In genomic region chr6:14728396-14729024, GRCh38 we compare ENCODE assay signal across 8 cellular contexts.
DNase-seq lines count a peak whose midpoint lies in the region; ATAC-seq and TF ChIP-seq lines count a peak whose summit lies in the region.

No MANE protein-coding gene starts in this region.

- H3K79me2 ChIP-seq in HCT116 (ENCODE audit: insufficient read depth, low read length) (no peaks in the 10 kb centered on the region), OCI-LY7 (ENCODE audit: insufficient read depth, low read depth, low read length) (no peaks in the 10 kb centered on the region)

- no peak overlapping the region for H3K9ac ChIP-seq in HCT116 (ENCODE audit: low read length)

- DNase-seq in HCT116 (ENCODE audit: low read depth, low spot score) (no peak), OCI-LY7 (ENCODE audit: low spot score) (peak; percentile 44), fibroblast of the aortic adventitia (ENCODE audit: low read depth) (peak; percentile 82), sciatic nerve (ENCODE audit: low spot score) (peak; percentile 63), iPS-NIHi11 (ENCODE audit: low spot score) (no peak), kidney glomerular epithelial cell (lab: John Stamatoyannopoulos, UW) (no peak), AG08396 (ENCODE audit: low spot score) (no peak)

- H3K27me3 ChIP-seq in HCT116 (ENCODE audit: insufficient read depth, low read length) = no peaks in the 10 kb centered on the region

- H4K20me1 ChIP-seq in HCT116 (ENCODE audit: insufficient read depth) (no peaks in the 10 kb centered on the region), OCI-LY7 (ENCODE audit: insufficient read depth, low read length) (no peaks in the 10 kb centered on the region)

- CTCF ChIA-PET in HCT116 (lab: Charles Lee) (no interaction called here), OCI-LY7 (lab: Charles Lee; ENCODE audit: unreplicated experiment) (interaction anchor here (1.8 kb wide), 1 partner anchor 10 kb away, joined by 11 read pairs; no protein-coding TSS in a partner anchor)

- no peaks in the 10 kb centered on the region for H3K9me3 ChIP-seq in HCT116 (ENCODE audit: control insufficient read depth in 1 of 2, insufficient read depth in 1 of 2, low read depth in 1 of 2, low read length in 2 of 2)
- no peaks in the 10 kb centered on the region for H3K9me3 ChIP-seq in OCI-LY7 (ENCODE audit: low read length)

- H3K27ac ChIP-seq in HCT116 (ENCODE audit: low read depth, low read length) (no peak overlapping the region), OCI-LY7 (ENCODE audit: low read depth, low read length, poor library complexity, severe bottlenecking) (peak overlapping the region; percentile 98)

- RAD21 ChIA-PET in HCT116 (lab: Charles Lee; ENCODE audit: low non-redundant PET in 1 of 2, low total read pairs in 2 of 2, uncharacterized antibody in 2 of 2, unreplicated experiment in 2 of 2) = no interaction called here

- BruUV-seq in HCT116 (replicated peaks; lab: Mats Ljungman, UMichigan) = no TSS peak
- no TSS peak for BruUV-seq in OCI-LY7 (replicated peaks; lab: Mats Ljungman, UMichigan)

- H3K4me3 ChIP-seq in HCT116 (replicated peaks in 1 of 2; ENCODE audit: low read depth in 1 of 2, low read length in 2 of 2) (no peak overlapping the region), OCI-LY7 (ENCODE audit: low read depth, low read length, poor library complexity, severe bottlenecking) (peak overlapping the region; percentile 59), fibroblast of the aortic adventitia (ENCODE audit: low read depth, low read length) (no peak overlapping the region)

- POLR2A ChIA-PET in HCT116 (lab: Charles Lee) = no interaction called here
- POLR2A ChIA-PET in OCI-LY7 (lab: Charles Lee) = interaction anchor here (0.5 to 2.5 kb wide), 8 partner anchors 12 to 834 kb away, joined by 3 to 9 read pairs (median 3); no protein-coding TSS in a partner anchor

- H3K4me2 ChIP-seq in HCT116 (ENCODE audit: low read length) = no peak overlapping the region
- H3K4me2 ChIP-seq in OCI-LY7 (ENCODE audit: low read length) = peak overlapping the region; percentile 75

- H2AFZ ChIP-seq in HCT116 (ENCODE audit: low read depth, low read length, poor library complexity, severe bottlenecking) (no peak overlapping the region), OCI-LY7 (ENCODE audit: low read length) (peak overlapping the region; percentile 61; the same call in 1 of the 2 replicates)

- H3K9me2 ChIP-seq in HCT116 (ENCODE audit: insufficient read depth) (no peaks in the 10 kb centered on the region), OCI-LY7 (ENCODE audit: insufficient read depth, low read length) (no peaks in the 10 kb centered on the region)

- H3K36me3 ChIP-seq in HCT116 (ENCODE audit: control insufficient read depth in 1 of 2, insufficient read depth in 2 of 2, low read length in 2 of 2) (no peaks in the 10 kb centered on the region), OCI-LY7 (ENCODE audit: insufficient read depth, low read length) (no peaks in the 10 kb centered on the region)

- ATAC-seq in HCT116 (no peak), sciatic nerve (peak; percentile 77), SK-N-SH treated with all-trans-retinoic acid at 6 μM for 48 hours (no peak)

- no peak for TF ChIP-seq POLR2A in HCT116 (IDR thresholded peaks at IDR 0.05; ENCODE audit: borderline replicate concordance, extremely low read depth, insufficient read depth, insufficient read length)

- TF ChIP-seq CTCF in HCT116 (IDR thresholded peaks at IDR 0.05 in 2 of 3, conservative IDR thresholded peaks at IDR 0.05 in 1 of 3; ENCODE audit: borderline replicate concordance in 1 of 3, insufficient read depth in 1 of 3, low read depth in 2 of 3, low read length in 2 of 3) = no peak
- no peak for TF ChIP-seq CTCF in OCI-LY7 (conservative IDR thresholded peaks at IDR 0.05; ENCODE audit: low read length)
- TF ChIP-seq CTCF in fibroblast of the aortic adventitia (IDR thresholded peaks at IDR 0.05; ENCODE audit: insufficient read depth, low read length) = no peak

- H3K4me1 ChIP-seq in HCT116 (ENCODE audit: control insufficient read depth in 1 of 2, insufficient read depth in 2 of 2, low read length in 2 of 2) (peaks cover 13 to 36% of the 10 kb centered on the region in 2 experiments), OCI-LY7 (ENCODE audit: insufficient read depth, low read length, poor library complexity, severe bottlenecking) (peaks cover 57% of the 10 kb centered on the region)

- intact Hi-C loops in HCT116 (cut with micrococcal nuclease) (no loop called here), OCI-LY7 (cut with micrococcal nuclease; ENCODE audit: unreplicated experiment) (loop anchor here (1.0 to 5.0 kb wide), 2 partner anchors 64 to 519 kb away; partner anchors contain the start of gene JARID2), sciatic nerve (cut with DNase I) (no loop called here)

- no peak for TF ChIP-seq RAD21 in HCT116 (IDR thresholded peaks at IDR 0.05; ENCODE audit: low read depth)

TF ChIP-seq in HCT116, 20 proteins besides CTCF, POLR2A, EP300 and RAD21:
- peak; percentile 39 for TF ChIP-seq TCF7L2 (IDR thresholded peaks at IDR 0.05; ENCODE audit: borderline replicate concordance, extremely low read depth, insufficient read depth, insufficient read length)
- TF ChIP-seq SP1 (IDR thresholded peaks at IDR 0.05; ENCODE audit: low read depth) = no peak
- TF ChIP-seq CEBPB (IDR thresholded peaks at IDR 0.05; ENCODE audit: low read depth) = peak; percentile 82
TF ChIP-seq in HCT116: peak in this region for 2.

TF ChIP-seq in SK-N-SH treated with all-trans-retinoic acid at 6 μM for 48 hours, 23 proteins besides CTCF, POLR2A, EP300 and RAD21:
- TF ChIP-seq, protein P1, sequence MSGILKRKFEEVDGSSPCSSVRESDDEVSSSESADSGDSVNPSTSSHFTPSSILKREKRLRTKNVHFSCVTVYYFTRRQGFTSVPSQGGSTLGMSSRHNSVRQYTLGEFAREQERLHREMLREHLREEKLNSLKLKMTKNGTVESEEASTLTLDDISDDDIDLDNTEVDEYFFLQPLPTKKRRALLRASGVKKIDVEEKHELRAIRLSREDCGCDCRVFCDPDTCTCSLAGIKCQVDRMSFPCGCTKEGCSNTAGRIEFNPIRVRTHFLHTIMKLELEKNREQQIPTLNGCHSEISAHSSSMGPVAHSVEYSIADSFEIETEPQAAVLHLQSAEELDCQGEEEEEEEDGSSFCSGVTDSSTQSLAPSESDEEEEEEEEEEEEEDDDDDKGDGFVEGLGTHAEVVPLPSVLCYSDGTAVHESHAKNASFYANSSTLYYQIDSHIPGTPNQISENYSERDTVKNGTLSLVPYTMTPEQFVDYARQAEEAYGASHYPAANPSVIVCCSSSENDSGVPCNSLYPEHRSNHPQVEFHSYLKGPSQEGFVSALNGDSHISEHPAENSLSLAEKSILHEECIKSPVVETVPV (CRISPR knock-in tag; IDR thresholded peaks at IDR 0.05) = no peak
- TF ChIP-seq, protein P2, sequence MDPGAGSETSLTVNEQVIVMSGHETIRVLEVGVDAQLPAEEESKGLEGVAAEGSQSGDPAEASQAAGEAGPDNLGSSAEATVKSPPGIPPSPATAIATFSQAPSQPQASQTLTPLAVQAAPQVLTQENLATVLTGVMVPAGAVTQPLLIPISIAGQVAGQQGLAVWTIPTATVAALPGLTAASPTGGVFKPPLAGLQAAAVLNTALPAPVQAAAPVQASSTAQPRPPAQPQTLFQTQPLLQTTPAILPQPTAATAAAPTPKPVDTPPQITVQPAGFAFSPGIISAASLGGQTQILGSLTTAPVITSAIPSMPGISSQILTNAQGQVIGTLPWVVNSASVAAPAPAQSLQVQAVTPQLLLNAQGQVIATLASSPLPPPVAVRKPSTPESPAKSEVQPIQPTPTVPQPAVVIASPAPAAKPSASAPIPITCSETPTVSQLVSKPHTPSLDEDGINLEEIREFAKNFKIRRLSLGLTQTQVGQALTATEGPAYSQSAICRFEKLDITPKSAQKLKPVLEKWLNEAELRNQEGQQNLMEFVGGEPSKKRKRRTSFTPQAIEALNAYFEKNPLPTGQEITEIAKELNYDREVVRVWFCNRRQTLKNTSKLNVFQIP (CRISPR knock-in tag; IDR thresholded peaks at IDR 0.05; ENCODE audit: borderline replicate concordance, low read depth) = no peak
- TF ChIP-seq TCF4 (CRISPR knock-in tag; IDR thresholded peaks at IDR 0.05; ENCODE audit: borderline replicate concordance) (no peak), SNAI2 (CRISPR knock-in tag; IDR thresholded peaks at IDR 0.05) (no peak), PATZ1 (CRISPR knock-in tag; IDR thresholded peaks at IDR 0.05; ENCODE audit: borderline replicate concordance) (no peak), ESRRG (CRISPR knock-in tag; IDR thresholded peaks at IDR 0.05) (no peak)

Comparison
In these comparisons a context has a peak if more than half of its experiments do, and no peak if none do; other contexts are left out.
1. DNase-seq: peak in OCI-LY7 (single experiment), fibroblast of the aortic adventitia (single experiment) and sciatic nerve (single experiment); none in HCT116 (single experiment), iPS-NIHi11 (single experiment), kidney glomerular epithelial cell (single experiment) and AG08396 (single experiment).